ENCODE assay signal across 2 cellular contexts in genomic region chr18:23693849-23694248, GRCh38.
TF ChIP-seq lines count a peak whose summit lies in the region.

No MANE protein-coding gene starts in this region.

TF ChIP-seq in SK-N-SH, 30 proteins besides CTCF, POLR2A, EP300 and RAD21 (continued from another document):
- TF ChIP-seq IRF3 (IDR thresholded peaks at IDR 0.05; ENCODE audit: low read depth, low read length), result no peak
- no peak for TF ChIP-seq NFIC (IDR thresholded peaks at IDR 0.05; ENCODE audit: borderline replicate concordance)
- no peak for TF ChIP-seq RFX5 (IDR thresholded peaks at IDR 0.05; ENCODE audit: low read length)
- no peak for TF ChIP-seq RCOR1 (IDR thresholded peaks at IDR 0.05; ENCODE audit: low read length)
- no peak for TF ChIP-seq REST (IDR thresholded peaks at IDR 0.05; ENCODE audit: low read depth, low read length)
TF ChIP-seq in SK-N-SH: peak in this region for 0.

TF ChIP-seq in SK-N-SH treated with all-trans-retinoic acid at 6 μM for 48 hours, 23 proteins besides CTCF, POLR2A, EP300 and RAD21 (continued from another document):
- TF ChIP-seq PATZ1 (CRISPR knock-in tag; IDR thresholded peaks at IDR 0.05; ENCODE audit: borderline replicate concordance) (no peak), TOX (CRISPR knock-in tag; IDR thresholded peaks at IDR 0.05; ENCODE audit: borderline replicate concordance) (no peak), ZFP3 (CRISPR knock-in tag; IDR thresholded peaks at IDR 0.05) (no peak), PPARA (CRISPR knock-in tag; IDR thresholded peaks at IDR 0.05; ENCODE audit: borderline replicate concordance) (no peak), POU6F1 (CRISPR knock-in tag; IDR thresholded peaks at IDR 0.05; ENCODE audit: borderline replicate concordance, low read depth) (no peak), SNAI2 (CRISPR knock-in tag; IDR thresholded peaks at IDR 0.05) (no peak)
